2 cellular contexts compared by ENCODE assay signal in the genomic region with DNA sequence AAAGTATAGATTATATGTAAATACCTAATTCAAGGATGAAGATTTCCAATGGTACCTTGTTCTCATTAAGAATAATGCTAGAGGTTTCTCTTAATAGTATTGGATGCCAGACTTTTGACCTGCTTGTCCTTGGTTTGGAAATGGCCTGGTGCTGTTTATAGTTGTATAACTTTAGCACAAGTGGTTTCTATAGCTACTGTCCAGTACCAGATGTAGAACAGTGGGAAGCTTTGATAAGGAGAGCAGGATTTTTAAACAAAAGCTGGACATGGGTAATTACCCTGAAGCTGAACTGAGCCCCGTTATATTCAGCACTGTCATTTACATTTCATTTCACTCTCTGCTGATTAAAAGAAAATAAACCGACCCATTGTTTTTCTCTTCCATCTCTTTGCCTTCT.
TF ChIP-seq lines count a peak whose summit lies in the region.

No MANE protein-coding gene starts in this region.

TF ChIP-seq in SK-N-SH, 30 proteins besides CTCF, POLR2A, EP300 and RAD21 (continued from another document):
- TF ChIP-seq, protein P1, sequence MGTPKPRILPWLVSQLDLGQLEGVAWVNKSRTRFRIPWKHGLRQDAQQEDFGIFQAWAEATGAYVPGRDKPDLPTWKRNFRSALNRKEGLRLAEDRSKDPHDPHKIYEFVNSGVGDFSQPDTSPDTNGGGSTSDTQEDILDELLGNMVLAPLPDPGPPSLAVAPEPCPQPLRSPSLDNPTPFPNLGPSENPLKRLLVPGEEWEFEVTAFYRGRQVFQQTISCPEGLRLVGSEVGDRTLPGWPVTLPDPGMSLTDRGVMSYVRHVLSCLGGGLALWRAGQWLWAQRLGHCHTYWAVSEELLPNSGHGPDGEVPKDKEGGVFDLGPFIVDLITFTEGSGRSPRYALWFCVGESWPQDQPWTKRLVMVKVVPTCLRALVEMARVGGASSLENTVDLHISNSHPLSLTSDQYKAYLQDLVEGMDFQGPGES (IDR thresholded peaks at IDR 0.05; ENCODE audit: low read depth, low read length): no peak
- TF ChIP-seq EZH2phosphoT487 (IDR thresholded peaks at IDR 0.05; ENCODE audit: borderline replicate concordance, low read depth) (no peak), CHD2 (IDR thresholded peaks at IDR 0.05; ENCODE audit: low read length, partially characterized antibody) (no peak), POLR2AphosphoS5 (IDR thresholded peaks at IDR 0.05; ENCODE audit: low read depth, low read length) (no peak)

TF ChIP-seq in SK-N-SH treated with all-trans-retinoic acid at 6 μM for 48 hours, 23 proteins besides CTCF, POLR2A, EP300 and RAD21 (continued from another document):
- TF ChIP-seq, protein P2, sequence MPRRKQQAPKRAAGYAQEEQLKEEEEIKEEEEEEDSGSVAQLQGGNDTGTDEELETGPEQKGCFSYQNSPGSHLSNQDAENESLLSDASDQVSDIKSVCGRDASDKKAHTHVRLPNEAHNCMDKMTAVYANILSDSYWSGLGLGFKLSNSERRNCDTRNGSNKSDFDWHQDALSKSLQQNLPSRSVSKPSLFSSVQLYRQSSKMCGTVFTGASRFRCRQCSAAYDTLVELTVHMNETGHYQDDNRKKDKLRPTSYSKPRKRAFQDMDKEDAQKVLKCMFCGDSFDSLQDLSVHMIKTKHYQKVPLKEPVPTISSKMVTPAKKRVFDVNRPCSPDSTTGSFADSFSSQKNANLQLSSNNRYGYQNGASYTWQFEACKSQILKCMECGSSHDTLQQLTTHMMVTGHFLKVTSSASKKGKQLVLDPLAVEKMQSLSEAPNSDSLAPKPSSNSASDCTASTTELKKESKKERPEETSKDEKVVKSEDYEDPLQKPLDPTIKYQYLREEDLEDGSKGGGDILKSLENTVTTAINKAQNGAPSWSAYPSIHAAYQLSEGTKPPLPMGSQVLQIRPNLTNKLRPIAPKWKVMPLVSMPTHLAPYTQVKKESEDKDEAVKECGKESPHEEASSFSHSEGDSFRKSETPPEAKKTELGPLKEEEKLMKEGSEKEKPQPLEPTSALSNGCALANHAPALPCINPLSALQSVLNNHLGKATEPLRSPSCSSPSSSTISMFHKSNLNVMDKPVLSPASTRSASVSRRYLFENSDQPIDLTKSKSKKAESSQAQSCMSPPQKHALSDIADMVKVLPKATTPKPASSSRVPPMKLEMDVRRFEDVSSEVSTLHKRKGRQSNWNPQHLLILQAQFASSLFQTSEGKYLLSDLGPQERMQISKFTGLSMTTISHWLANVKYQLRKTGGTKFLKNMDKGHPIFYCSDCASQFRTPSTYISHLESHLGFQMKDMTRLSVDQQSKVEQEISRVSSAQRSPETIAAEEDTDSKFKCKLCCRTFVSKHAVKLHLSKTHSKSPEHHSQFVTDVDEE (CRISPR knock-in tag; IDR thresholded peaks at IDR 0.05): no peak
- TF ChIP-seq TOX (CRISPR knock-in tag; IDR thresholded peaks at IDR 0.05; ENCODE audit: borderline replicate concordance) (no peak), ZC3H10 (CRISPR knock-in tag; IDR thresholded peaks at IDR 0.05) (no peak), ZNF8 (CRISPR knock-in tag; IDR thresholded peaks at IDR 0.05) (no peak), ZFP3 (CRISPR knock-in tag; IDR thresholded peaks at IDR 0.05) (no peak), ZNF70 (CRISPR knock-in tag; IDR thresholded peaks at IDR 0.05) (no peak), BACH2 (CRISPR knock-in tag; IDR thresholded peaks at IDR 0.05; ENCODE audit: borderline replicate concordance) (no peak), ESRRG (CRISPR knock-in tag; IDR thresholded peaks at IDR 0.05) (no peak)
